ENCODE assay signal across 1 cellular context in genomic region chr2:9327873-9328352, GRCh38.
TF ChIP-seq lines count a peak whose summit lies in the region.

No MANE protein-coding gene starts in this region.

TF ChIP-seq in HepG2, 621 proteins besides CTCF, POLR2A, EP300 and RAD21 (continued from another document and continues in another):
- TF ChIP-seq ZNF407 (CRISPR knock-in tag; IDR thresholded peaks at IDR 0.05; ENCODE audit: not compliant biosample characterization) (no peak), NR2F2 (IDR thresholded peaks at IDR 0.05; ENCODE audit: borderline replicate concordance, low read depth) (peak; percentile 70), NR2F6 (IDR thresholded peaks at IDR 0.05) (peak; percentile 69), NR2F6 (CRISPR knock-in tag; IDR thresholded peaks at IDR 0.05) (peak; percentile 52), REL (CRISPR knock-in tag; conservative IDR thresholded peaks at IDR 0.05) (no peak), KDM3A (CRISPR knock-in tag; IDR thresholded peaks at IDR 0.05; ENCODE audit: low read depth) (no peak), ZFP36 (IDR thresholded peaks at IDR 0.05; ENCODE audit: borderline replicate concordance, low read depth, low read length, partially characterized antibody) (no peak), REPIN1 (CRISPR knock-in tag; IDR thresholded peaks at IDR 0.05; ENCODE audit: borderline replicate concordance, low read depth) (no peak), ZMAT3 (CRISPR knock-in tag; conservative IDR thresholded peaks at IDR 0.05) (no peak), ATF3 (CRISPR knock-in tag; IDR thresholded peaks at IDR 0.05) (peak; percentile 51; the same call in 1 of the 2 replicates), MAF1 (CRISPR knock-in tag; IDR thresholded peaks at IDR 0.05; ENCODE audit: borderline replicate concordance) (no peak), HNF1B (CRISPR knock-in tag; IDR thresholded peaks at IDR 0.05) (no peak), NONO (IDR thresholded peaks at IDR 0.05) (no peak), NONO (CRISPR knock-in tag; conservative IDR thresholded peaks at IDR 0.05) (no peak), AKNA (CRISPR knock-in tag; IDR thresholded peaks at IDR 0.05; ENCODE audit: borderline replicate concordance) (no peak), ZNF605 (CRISPR knock-in tag; IDR thresholded peaks at IDR 0.05) (no peak), GATAD2A (CRISPR knock-in tag; IDR thresholded peaks at IDR 0.05) (peak; percentile 97), MEF2D (CRISPR knock-in tag; IDR thresholded peaks at IDR 0.05) (peak; percentile 96), ZMYM2 (CRISPR knock-in tag; IDR thresholded peaks at IDR 0.05) (peak; percentile 52; the same call in 1 of the 2 replicates), TCF12 (IDR thresholded peaks at IDR 0.05) (no peak), TCF12 (CRISPR knock-in tag; IDR thresholded peaks at IDR 0.05) (0 out of 2 replicates have a peak, but pooled peaks have one; percentile 52), NBN (conservative IDR thresholded peaks at IDR 0.05) (no peak), DRAP1 (CRISPR knock-in tag; IDR thresholded peaks at IDR 0.05) (no peak), KLF16 (CRISPR knock-in tag; IDR thresholded peaks at IDR 0.05) (peak in 1 of 2 experiments; percentile 63; a peak in 1 of 4 replicates), ZNF138 (CRISPR knock-in tag; IDR thresholded peaks at IDR 0.05; ENCODE audit: low read depth) (no peak), ZFP91 (CRISPR knock-in tag; IDR thresholded peaks at IDR 0.05; ENCODE audit: borderline replicate concordance) (no peak), RERE (CRISPR knock-in tag; IDR thresholded peaks at IDR 0.05; ENCODE audit: low read depth) (peak; percentile 75), FOXK2 (IDR thresholded peaks at IDR 0.05) (peak; percentile 41; the same call in 1 of the 2 replicates), FOXJ3 (CRISPR knock-in tag; IDR thresholded peaks at IDR 0.05; ENCODE audit: borderline replicate concordance) (peak; percentile 79; the same call in 1 of the 2 replicates), ZNF768 (CRISPR knock-in tag; IDR thresholded peaks at IDR 0.05) (no peak), ZNF235 (CRISPR knock-in tag; IDR thresholded peaks at IDR 0.05; ENCODE audit: borderline replicate concordance) (no peak), ATF4 (CRISPR knock-in tag; IDR thresholded peaks at IDR 0.05) (peak in 1 of 2 experiments; percentile 65; a peak in 2 of 4 replicates), BCL6 (CRISPR knock-in tag; IDR thresholded peaks at IDR 0.05) (peak; percentile 87), MXD1 (CRISPR knock-in tag; IDR thresholded peaks at IDR 0.05) (no peak)
